Comparison of ENCODE assay signal across 8 cellular contexts in the genomic region with DNA sequence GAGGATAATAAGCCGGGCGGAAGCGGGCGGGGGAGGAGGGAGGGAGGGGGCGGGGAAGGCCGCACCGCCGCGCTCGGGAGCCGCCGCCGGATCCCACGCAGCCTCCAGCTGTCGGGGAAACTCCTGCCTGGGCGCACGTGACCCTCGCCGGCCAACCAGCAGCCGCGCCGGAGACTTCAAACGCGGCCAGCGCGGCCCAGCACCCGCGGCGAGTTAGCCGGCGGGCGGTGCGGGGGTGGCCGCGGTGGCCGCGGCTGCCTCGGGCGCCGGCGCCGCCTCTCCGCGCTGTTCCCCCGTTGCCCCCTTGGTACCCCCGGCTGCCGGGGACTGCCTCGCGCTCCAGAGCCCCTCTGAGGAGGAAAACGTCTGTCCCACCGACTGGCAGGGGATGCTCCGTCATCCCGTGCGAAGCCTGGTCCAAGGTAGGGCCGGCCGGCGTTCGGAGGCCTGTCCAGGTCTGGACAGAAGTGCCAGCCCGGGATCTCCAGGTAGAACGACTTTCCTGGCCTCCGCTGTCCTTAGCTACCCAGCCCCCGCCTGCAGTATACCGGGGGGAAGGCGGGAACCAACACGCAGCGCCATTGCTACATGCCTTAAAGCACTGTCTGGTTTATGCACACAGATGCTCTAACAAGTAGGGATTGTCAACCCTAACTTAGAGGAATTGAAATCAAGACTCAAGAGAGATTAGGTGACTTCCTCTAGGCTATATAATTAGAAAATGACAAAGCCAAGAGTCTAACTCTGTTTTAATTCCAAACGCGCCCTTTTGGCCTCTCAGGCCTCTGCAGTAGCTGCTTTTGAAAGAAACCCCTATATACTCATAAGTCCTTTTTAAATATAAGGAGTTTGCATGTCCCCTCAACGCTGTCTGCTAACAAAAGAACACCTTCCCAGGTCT. TPM values are rescaled to one million over a fixed set of nuclear protein-coding genes. Genes with fewer than 3 reads are reported as not detected.
DNase-seq lines count a peak whose midpoint lies in the region; ATAC-seq, FAIRE-seq and TF ChIP-seq lines count a peak whose summit lies in the region.

A gene with protein sequence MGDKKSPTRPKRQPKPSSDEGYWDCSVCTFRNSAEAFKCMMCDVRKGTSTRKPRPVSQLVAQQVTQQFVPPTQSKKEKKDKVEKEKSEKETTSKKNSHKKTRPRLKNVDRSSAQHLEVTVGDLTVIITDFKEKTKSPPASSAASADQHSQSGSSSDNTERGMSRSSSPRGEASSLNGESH (minus strand): TSS at position 9 of the 901 bp plus-strand sequence. CDS start 68 bp downstream, outside the sequence.

- no peak for TF ChIP-seq EP300 in A549 (IDR thresholded peaks at IDR 0.05)

- no peaks in the 10 kb centered on the region for H3K9me3 ChIP-seq in A549
- no peaks in the 10 kb centered on the region for H3K9me3 ChIP-seq in spleen

- 11% methylated on average over 20 of the region's 69 CpGs for WGBS in A549 (ENCODE audit: missing lambda C conversion rate)
- WGBS in spleen, 5 donors, result 3 to 8% (median 5%) methylated on average over 28 to 69 of the region's 69 CpGs

- H3K36me3 ChIP-seq in spleen, result peaks cover 0 to 19% (median 4%) of the 10 kb centered on the region in 6 donors

- no peaks in the 10 kb centered on the region for H3K27me3 Mint-ChIP-seq in activated B cell treated with CpG ODN at 0.5 μM for 24 hours

- H3K9me3 Mint-ChIP-seq in activated B cell treated with CpG ODN at 0.5 μM for 24 hours, result no peaks in the 10 kb centered on the region

- peak within 1 kb of the TSS; percentile 89 for H3K4me2 ChIP-seq in A549

- H3K27ac ChIP-seq in A549, result peak within 1 kb of the TSS; percentile 99
- H3K27ac ChIP-seq in spleen, result peak within 1 kb of the TSS; percentile 88 to 98 (median 96)

- TF ChIP-seq RAD21 in A549 (conservative IDR thresholded peaks at IDR 0.05 in 1 of 2, IDR thresholded peaks at IDR 0.05 in 1 of 2), result 0 out of 5 replicates have a peak, but pooled peaks of 1 of the 2 experiments have one; percentile 8

- FAIRE-seq in A549 (lab: Jason Lieb, UNC), result no peak

- DNase-seq in A549 (ENCODE audit: low read depth in 1 of 2, low spot score in 1 of 2), result peak; percentile 81 to 92
- peak; percentile 87 for DNase-seq in NCI-H2171 (lab: John Stamatoyannopoulos, UW)
- peak; percentile 78 for DNase-seq in activated B cell treated with CpG ODN at 0.5 μM for 24 hours
- DNase-seq in cardiac fibroblast (ENCODE audit: low read depth in 2 of 2), result peak; percentile 88 to 91
- peak; percentile 86 for DNase-seq in inferior parietal cortex (ENCODE audit: extremely low spot score)
- DNase-seq in spleen, result peak; percentile 98

- peaks cover 27% of the 10 kb centered on the region for H3K4me1 ChIP-seq in A549
- H3K4me1 ChIP-seq in spleen, result peaks cover 19 to 49% (median 40%) of the 10 kb centered on the region in 6 donors

- CTCF ChIA-PET in A549 (lab: Yijun Ruan, JAX), result interaction anchor here (0.8 to 1.0 kb wide), 2 partner anchors 30 to 114 kb away, joined by 4 to 6 read pairs; no protein-coding TSS in a partner anchor
- CTCF ChIA-PET in activated B cell treated with CpG ODN at 0.5 μM for 24 hours (lab: Charles Lee), result no interaction called here

- POLR2A ChIA-PET in A549 (lab: Yijun Ruan, JAX) (interaction anchor here (0.7 to 1.2 kb wide), 3 partner anchors 36 to 991 kb away, joined by 3 to 5 read pairs (median 4); no protein-coding TSS in a partner anchor), activated B cell treated with CpG ODN at 0.5 μM for 24 hours (lab: Charles Lee) (interaction anchor here (1.0 to 1.4 kb wide), 3 partner anchors 88 to 1511 kb away, joined by 3 to 6 read pairs (median 5); a partner anchor contains a TSS)

- no peaks in the 10 kb centered on the region for H3K27me3 ChIP-seq in spleen (replicated peaks in 1 of 7)

- H3K4me3 ChIP-seq in A549 (peak within 1 kb of the TSS; percentile 99), cardiac fibroblast (replicated peaks in 1 of 2; ENCODE audit: low read depth in 2 of 2, low read length in 2 of 2) (peak within 1 kb of the TSS; percentile 78 to 79), spleen (peak within 1 kb of the TSS; percentile 53 to 84 (median 72))

- no peak for TF ChIP-seq CTCF in A549 (IDR thresholded peaks at IDR 0.05)
- no peak for TF ChIP-seq CTCF in activated B cell treated with CpG ODN at 0.5 μM for 24 hours (IDR thresholded peaks at IDR 0.05)
- TF ChIP-seq CTCF in cardiac fibroblast (IDR thresholded peaks at IDR 0.05; ENCODE audit: low read depth, low read length), result no peak
- no peak for TF ChIP-seq CTCF in spleen (IDR thresholded peaks at IDR 0.05 in 8 of 11, conservative IDR thresholded peaks at IDR 0.05 in 3 of 11)

- peaks cover 20% of the 10 kb centered on the region for H3K36me3 Mint-ChIP-seq in activated B cell treated with CpG ODN at 0.5 μM for 24 hours (ENCODE audit: low read depth)

- ATAC-seq in A549 (peak; percentile 92 to 93), GM18520 (IDR thresholded peaks at IDR 0.05; ENCODE audit: unreplicated experiment) (peak; percentile 64), HG03060 (IDR thresholded peaks at IDR 0.05; ENCODE audit: low read depth, unreplicated experiment) (peak; percentile 41), activated B cell treated with CpG ODN at 0.5 μM for 24 hours (ENCODE audit: low read depth) (peak; percentile 80)

- peak within 1 kb of the TSS; percentile 92 for H3K27ac Mint-ChIP-seq in activated B cell treated with CpG ODN at 0.5 μM for 24 hours

- H3K4me1 Mint-ChIP-seq in activated B cell treated with CpG ODN at 0.5 μM for 24 hours, result peaks cover 30% of the 10 kb centered on the region

- TF ChIP-seq POLR2A in A549 (IDR thresholded peaks at IDR 0.05; ENCODE audit: low read length), result peak; percentile 44; the same call in 1 of the 2 replicates
- no peak for TF ChIP-seq POLR2A in spleen (IDR thresholded peaks at IDR 0.05)

- intact Hi-C loops in activated B cell treated with CpG ODN at 0.5 μM for 24 hours (cut with micrococcal nuclease), result loop anchor here (1.0 to 10.0 kb wide), 8 partner anchors 51 to 1566 kb away; a partner anchor contains a TSS
- intact Hi-C loops in spleen (cut with DNase I; ENCODE audit: low total_unique reads), result loop anchor here (10.0 kb wide), 1 partner anchor 94 kb away; a partner anchor contains a TSS

- H3K4me3 Mint-ChIP-seq in activated B cell treated with CpG ODN at 0.5 μM for 24 hours, result peak within 1 kb of the TSS; percentile 93

TF ChIP-seq in A549, 52 proteins besides CTCF, POLR2A, EP300 and RAD21 (continues in another document):
- TF ChIP-seq, protein P1, sequence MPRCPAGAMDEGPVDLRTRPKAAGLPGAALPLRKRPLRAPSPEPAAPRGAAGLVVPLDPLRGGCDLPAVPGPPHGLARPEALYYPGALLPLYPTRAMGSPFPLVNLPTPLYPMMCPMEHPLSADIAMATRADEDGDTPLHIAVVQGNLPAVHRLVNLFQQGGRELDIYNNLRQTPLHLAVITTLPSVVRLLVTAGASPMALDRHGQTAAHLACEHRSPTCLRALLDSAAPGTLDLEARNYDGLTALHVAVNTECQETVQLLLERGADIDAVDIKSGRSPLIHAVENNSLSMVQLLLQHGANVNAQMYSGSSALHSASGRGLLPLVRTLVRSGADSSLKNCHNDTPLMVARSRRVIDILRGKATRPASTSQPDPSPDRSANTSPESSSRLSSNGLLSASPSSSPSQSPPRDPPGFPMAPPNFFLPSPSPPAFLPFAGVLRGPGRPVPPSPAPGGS (IDR thresholded peaks at IDR 0.05), result 0 out of 3 replicates have a peak, but pooled peaks have one; percentile 23
- TF ChIP-seq, protein P2, sequence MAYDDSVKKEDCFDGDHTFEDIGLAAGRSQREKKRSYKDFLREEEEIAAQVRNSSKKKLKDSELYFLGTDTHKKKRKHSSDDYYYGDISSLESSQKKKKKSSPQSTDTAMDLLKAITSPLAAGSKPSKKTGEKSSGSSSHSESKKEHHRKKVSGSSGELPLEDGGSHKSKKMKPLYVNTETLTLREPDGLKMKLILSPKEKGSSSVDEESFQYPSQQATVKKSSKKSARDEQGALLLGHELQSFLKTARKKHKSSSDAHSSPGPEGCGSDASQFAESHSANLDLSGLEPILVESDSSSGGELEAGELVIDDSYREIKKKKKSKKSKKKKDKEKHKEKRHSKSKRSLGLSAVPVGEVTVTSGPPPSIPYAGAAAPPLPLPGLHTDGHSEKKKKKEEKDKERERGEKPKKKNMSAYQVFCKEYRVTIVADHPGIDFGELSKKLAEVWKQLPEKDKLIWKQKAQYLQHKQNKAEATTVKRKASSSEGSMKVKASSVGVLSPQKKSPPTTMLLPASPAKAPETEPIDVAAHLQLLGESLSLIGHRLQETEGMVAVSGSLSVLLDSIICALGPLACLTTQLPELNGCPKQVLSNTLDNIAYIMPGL (CRISPR knock-in tag; IDR thresholded peaks at IDR 0.05; ENCODE audit: borderline replicate concordance), result no peak
- TF ChIP-seq JUNB (IDR thresholded peaks at IDR 0.05), result no peak
- no peak for TF ChIP-seq EHMT2 (IDR thresholded peaks at IDR 0.05; ENCODE audit: low read depth)
- TF ChIP-seq NR3C1 (IDR thresholded peaks at IDR 0.05), result no peak
- TF ChIP-seq TP53 (CRISPR knock-in tag; IDR thresholded peaks at IDR 0.05), result 0 out of 2 replicates have a peak, but pooled peaks have one; percentile 13
- TF ChIP-seq, protein P3, sequence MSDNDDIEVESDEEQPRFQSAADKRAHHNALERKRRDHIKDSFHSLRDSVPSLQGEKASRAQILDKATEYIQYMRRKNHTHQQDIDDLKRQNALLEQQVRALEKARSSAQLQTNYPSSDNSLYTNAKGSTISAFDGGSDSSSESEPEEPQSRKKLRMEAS (IDR thresholded peaks at IDR 0.05), result peak; percentile 57
- TF ChIP-seq JUN (IDR thresholded peaks at IDR 0.05), result peak in 1 of 2 experiments; percentile 43; a peak in 2 of 5 replicates
- peak; percentile 43 for TF ChIP-seq PHF8 (IDR thresholded peaks at IDR 0.05; ENCODE audit: borderline replicate concordance, low read depth)
- TF ChIP-seq, protein P4, sequence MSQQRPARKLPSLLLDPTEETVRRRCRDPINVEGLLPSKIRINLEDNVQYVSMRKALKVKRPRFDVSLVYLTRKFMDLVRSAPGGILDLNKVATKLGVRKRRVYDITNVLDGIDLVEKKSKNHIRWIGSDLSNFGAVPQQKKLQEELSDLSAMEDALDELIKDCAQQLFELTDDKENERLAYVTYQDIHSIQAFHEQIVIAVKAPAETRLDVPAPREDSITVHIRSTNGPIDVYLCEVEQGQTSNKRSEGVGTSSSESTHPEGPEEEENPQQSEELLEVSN (IDR thresholded peaks at IDR 0.05; ENCODE audit: borderline replicate concordance, low read depth), result peak; percentile 45; the same call in 1 of the 2 replicates
- 0 out of 2 replicates have a peak, but pooled peaks have one; percentile 8 for TF ChIP-seq MYC (IDR thresholded peaks at IDR 0.05; ENCODE audit: borderline replicate concordance, low read length)

RNA-seq across cellular contexts. Expression of the gene that starts here (rescaled TPM):
- polyA plus RNA-seq in A549 (2011; rRNA removed) (39.7 and 49.2 TPM in 2 replicates), A549 (2017; fragmentation: RNase III; extraction: RNeasy Plus Mini Kit Qiagen cat#74134 plus additional on column Dnase treatment) (18.7 to 21.5 TPM (median 19.7 TPM) in 3 replicates), spleen (10 to 100 TPM; 15.9 to 18.6 (median 18.0) TPM)
- polyA plus RNA-seq in A549 (2012; cell fraction: cytosol; rRNA removed), result 11.0 TPM in 2 replicates
- 6.5 and 12.0 TPM in 2 replicates for polyA plus RNA-seq in A549 (2012; cell fraction: nucleus; rRNA removed)
- 13.1 and 18.4 TPM in 2 replicates for polyA minus RNA-seq in A549 (2011; rRNA and poly(A)+ RNA removed)
- total RNA-seq in activated B cell treated with CpG ODN at 0.5 μM for 24 hours (36.5 and 38.5 TPM in 2 replicates), spleen (10 to 100 TPM; 37.4 to 83.7 (median 52.9) TPM)

Comparison
In these comparisons a context has a peak if more than half of its experiments do, and no peak if none do; other contexts are left out.
1. Peak in every context shown above with its lines: DNase-seq, ATAC-seq, H3K4me3 ChIP-seq and H3K27ac ChIP-seq.
2. ATAC-seq: peak in every context shown above with its lines; median percentile 92 in A549; 80 in activated B cell treated with CpG ODN at 0.5 μM for 24 hours; 64 in GM18520; 41 in HG03060.